In genomic region chr6:30206799-30207618, GRCh38 we compare ENCODE assay signal across 10 cellular contexts. TPM values are rescaled to one million over a fixed set of nuclear protein-coding genes. Genes with fewer than 3 reads are reported as not detected.
DNase-seq lines count a peak whose midpoint lies in the region; ATAC-seq and TF ChIP-seq lines count a peak whose summit lies in the region.
"Had no signal": no experiment of that assay in that cellular context is flagged by ENCODE, and none has a peak within 500 bp of the region (broad histone marks: within the 10 kb centered on the region; RNA-seq: fewer than 3 reads in every experiment).

No MANE protein-coding gene starts in this region.

- peak overlapping the region in 6 of 8 donors; percentile 9 to 93 (median 46) for H3K27ac Mint-ChIP-seq in CD8-positive, alpha-beta memory T cell
- peak overlapping the region; percentile 89 for H3K27ac Mint-ChIP-seq in T-helper 17 cell
- no peak overlapping the region for H3K27ac Mint-ChIP-seq in activated T-helper 1 cell treated with anti-CD3 and anti-CD28 coated beads, Interleukin-12 subunit alpha, Interleukin-12 subunit beta, Interleukin-2, Interleukin-4 antibody, amounts not matched to agents 30 ng/mL and 10 ng/mL and 1 ng/mL, durations not matched to agents 14 hours and 24 hours and 36 hours

- H3K27me3 ChIP-seq in CD8-positive, alpha-beta memory T cell (ENCODE audit: insufficient read depth, low read length, poor library complexity, severe bottlenecking): no peaks in the 10 kb centered on the region
- no peaks in the 10 kb centered on the region for H3K27me3 ChIP-seq in neuronal stem cell (ENCODE audit: control insufficient read depth in 3 of 3, insufficient read depth in 3 of 3, low read depth in 1 of 3, low read length in 3 of 3)

- CTCF ChIA-PET in CD8-positive, alpha-beta memory T cell (lab: Charles Lee): interaction anchor here (1.4 to 1.9 kb wide), 2 partner anchors 12 to 31 kb away, joined by 4 read pairs; no protein-coding TSS in a partner anchor

- H3K4me3 ChIP-seq in CD8-positive, alpha-beta memory T cell (ENCODE audit: low read length): no peak overlapping the region
- no peak overlapping the region for H3K4me3 ChIP-seq in foreskin fibroblast (ENCODE audit: low read depth in 1 of 2, low read length in 2 of 2)
- H3K4me3 ChIP-seq in neuronal stem cell (ENCODE audit: low read length in 2 of 2): no peak overlapping the region

- H3K4me1 ChIP-seq in CD8-positive, alpha-beta memory T cell (ENCODE audit: insufficient read depth, low read length): peaks cover 53% of the 10 kb centered on the region
- peaks cover 13 to 28% of the 10 kb centered on the region in 2 donors for H3K4me1 ChIP-seq in neuronal stem cell (ENCODE audit: control insufficient read depth in 2 of 2, insufficient read depth in 1 of 2, low read depth in 1 of 2, low read length in 2 of 2)

- no peak overlapping the region for H4K91ac ChIP-seq in neuronal stem cell (ENCODE audit: low read depth, low read length, poor library complexity)

- no peaks in the 10 kb centered on the region for H3K9me3 Mint-ChIP-seq in CD8-positive, alpha-beta memory T cell
- no peaks in the 10 kb centered on the region for H3K9me3 Mint-ChIP-seq in activated T-helper 1 cell treated with anti-CD3 and anti-CD28 coated beads, Interleukin-12 subunit alpha, Interleukin-12 subunit beta, Interleukin-2, Interleukin-4 antibody, amounts not matched to agents 30 ng/mL and 10 ng/mL and 1 ng/mL, durations not matched to agents 14 hours and 24 hours and 36 hours

- no peak for ATAC-seq in T-helper 17 cell
- ATAC-seq: HCT116 had no signal

- no peak overlapping the region for H2BK5ac ChIP-seq in neuronal stem cell (ENCODE audit: low read length)

- no peak overlapping the region for H3K9ac ChIP-seq in neuronal stem cell (ENCODE audit: low read depth, low read length, poor library complexity)

- peaks cover 73 to 93% (median 88%) of the 10 kb centered on the region in 3 donors for H3K4me1 Mint-ChIP-seq in CD8-positive, alpha-beta memory T cell
- H3K4me1 Mint-ChIP-seq in T-helper 17 cell: peaks cover 61% of the 10 kb centered on the region
- peaks cover 55% of the 10 kb centered on the region for H3K4me1 Mint-ChIP-seq in activated T-helper 1 cell treated with anti-CD3 and anti-CD28 coated beads, Interleukin-12 subunit alpha, Interleukin-12 subunit beta, Interleukin-2, Interleukin-4 antibody, amounts not matched to agents 30 ng/mL and 10 ng/mL and 1 ng/mL, durations not matched to agents 14 hours and 24 hours and 36 hours (ENCODE audit: low read depth)

- no peak overlapping the region for H2BK15ac ChIP-seq in neuronal stem cell (ENCODE audit: low read length)

- intact Hi-C loops in activated T-helper 1 cell treated with anti-CD3 and anti-CD28 coated beads, Interleukin-12 subunit alpha, Interleukin-12 subunit beta, Interleukin-2, Interleukin-4 antibody, amounts not matched to agents 30 ng/mL and 10 ng/mL and 1 ng/mL, durations not matched to agents 14 hours and 24 hours and 36 hours (cut with micrococcal nuclease): no loop called here

- H3K14ac ChIP-seq in neuronal stem cell (ENCODE audit: low read length): no peak overlapping the region

- H3K18ac ChIP-seq in neuronal stem cell (ENCODE audit: low read length): peak overlapping the region; percentile 16

- H3K27ac ChIP-seq in CD8-positive, alpha-beta memory T cell (ENCODE audit: low read depth, low read length): no peak overlapping the region
- H3K27ac ChIP-seq in neuronal stem cell (replicated peaks; ENCODE audit: low read length): no peak overlapping the region

- peaks cover 0 to 50% (median 9%) of the 10 kb centered on the region in 3 donors for H3K36me3 Mint-ChIP-seq in CD8-positive, alpha-beta memory T cell
- peaks cover 4% of the 10 kb centered on the region for H3K36me3 Mint-ChIP-seq in T-helper 17 cell (ENCODE audit: low read depth)
- peaks cover 39% of the 10 kb centered on the region for H3K36me3 Mint-ChIP-seq in activated T-helper 1 cell treated with anti-CD3 and anti-CD28 coated beads, Interleukin-12 subunit alpha, Interleukin-12 subunit beta, Interleukin-2, Interleukin-4 antibody, amounts not matched to agents 30 ng/mL and 10 ng/mL and 1 ng/mL, durations not matched to agents 14 hours and 24 hours and 36 hours (ENCODE audit: low read depth)

- H4K8ac ChIP-seq in neuronal stem cell (ENCODE audit: low read depth, low read length): no peak overlapping the region

- no peak for DNase-seq in CD8-positive, alpha-beta memory T cell
- DNase-seq in T-helper 17 cell: no peak
- peak; percentile 55 to 68 for DNase-seq in foreskin fibroblast
- DNase-seq in neuronal stem cell (ENCODE audit: low spot score): no peak
- DNase-seq in activated T-helper 1 cell treated with anti-CD3 and anti-CD28 coated beads, Interleukin-12 subunit alpha, Interleukin-12 subunit beta, Interleukin-2, Interleukin-4 antibody, amounts not matched to agents 30 ng/mL and 10 ng/mL and 1 ng/mL, durations not matched to agents 14 hours and 24 hours and 36 hours (ENCODE audit: low spot score): no peak
- no peak for DNase-seq in SHP77 treated with DMSO at 0.1 percent for 48 hours (lab: John Stamatoyannopoulos, UW)
- DNase-seq in activated gamma-delta T cell treated with Interleukin-2 at 50 U/mL for 16 hours: no peak
- no peak for DNase-seq in NCI-H345 (lab: John Stamatoyannopoulos, UW)
- DNase-seq: midbrain had no signal

- no peaks in the 10 kb centered on the region for H3K79me1 ChIP-seq in neuronal stem cell (ENCODE audit: low read depth, low read length)

- no peaks in the 10 kb centered on the region for H3K9me3 ChIP-seq in CD8-positive, alpha-beta memory T cell (ENCODE audit: low read length)
- H3K9me3 ChIP-seq in T-helper 17 cell (ENCODE audit: control insufficient read depth, low read length, poor library complexity, severe bottlenecking) (no peaks in the 10 kb centered on the region), neuronal stem cell (replicated peaks in 1 of 2; ENCODE audit: control insufficient read depth in 2 of 2, insufficient read depth in 1 of 2, low read depth in 1 of 2, low read length in 2 of 2) (no peaks in the 10 kb centered on the region)

- no peaks in the 10 kb centered on the region for H3K36me3 ChIP-seq in CD8-positive, alpha-beta memory T cell (ENCODE audit: insufficient read depth, low read length)
- peaks cover 0 to 52% of the 10 kb centered on the region in 2 donors for H3K36me3 ChIP-seq in neuronal stem cell (replicated peaks in 1 of 2; ENCODE audit: control insufficient read depth in 2 of 2, insufficient read depth in 2 of 2, low read length in 2 of 2)

- no peak overlapping the region for H3K4me2 ChIP-seq in neuronal stem cell (ENCODE audit: insufficient read depth, low read length, poor library complexity, severe bottlenecking)

- TF ChIP-seq CTCF in foreskin fibroblast (IDR thresholded peaks at IDR 0.05; ENCODE audit: low read depth, low read length): no peak

- H3K27me3 Mint-ChIP-seq in CD8-positive, alpha-beta memory T cell: no peaks in the 10 kb centered on the region
- H3K27me3 Mint-ChIP-seq in T-helper 17 cell: no peaks in the 10 kb centered on the region
- H3K27me3 Mint-ChIP-seq in activated T-helper 1 cell treated with anti-CD3 and anti-CD28 coated beads, Interleukin-12 subunit alpha, Interleukin-12 subunit beta, Interleukin-2, Interleukin-4 antibody, amounts not matched to agents 30 ng/mL and 10 ng/mL and 1 ng/mL, durations not matched to agents 14 hours and 24 hours and 36 hours (ENCODE audit: insufficient read depth): no peaks in the 10 kb centered on the region

- WGBS in neuronal stem cell (ENCODE audit: extremely low coverage in 2 of 2, insufficient read length in 2 of 2, insufficient replicate concordance in 1 of 2), 2 donors: no CpG with 5 or more reads among the region's 11 CpGs

- H3K23ac ChIP-seq in neuronal stem cell (ENCODE audit: low read depth, low read length, poor library complexity): no peak overlapping the region

- no peak overlapping the region for H3K4ac ChIP-seq in neuronal stem cell (ENCODE audit: low read length)

- H2AFZ ChIP-seq in neuronal stem cell (ENCODE audit: low read length): no peak overlapping the region

- H3K4me3 Mint-ChIP-seq in CD8-positive, alpha-beta memory T cell: peak overlapping the region in 3 of 7 donors; percentile 9 to 58 (median 24)
- H3K4me3 Mint-ChIP-seq in T-helper 17 cell: peak overlapping the region; percentile 71
- H3K4me3 Mint-ChIP-seq in activated T-helper 1 cell treated with anti-CD3 and anti-CD28 coated beads, Interleukin-12 subunit alpha, Interleukin-12 subunit beta, Interleukin-2, Interleukin-4 antibody, amounts not matched to agents 30 ng/mL and 10 ng/mL and 1 ng/mL, durations not matched to agents 14 hours and 24 hours and 36 hours: no peak overlapping the region

- H2AK5ac ChIP-seq in neuronal stem cell (ENCODE audit: low read depth, low read length): no peak overlapping the region

- POLR2A ChIA-PET in CD8-positive, alpha-beta memory T cell (lab: Charles Lee): interaction anchor here (0.9 kb wide), 1 partner anchor 119 kb away, joined by 3 read pairs; the partner anchor contains the start of gene TRIM39

- H2BK120ac ChIP-seq in neuronal stem cell (ENCODE audit: low read depth, low read length): no peak overlapping the region

- H2BK12ac ChIP-seq in neuronal stem cell (ENCODE audit: low read length): no peak overlapping the region

RNA-seq across cellular contexts. Expression of gene TRIM26, which starts 6.2 kb away (rescaled TPM):
- 100 to 1,000 TPM in 1 of 2 experiments, 10 to 100 TPM in 1; 94.6 to 102 TPM for total RNA-seq in CD8-positive, alpha-beta memory T cell
- polyA plus RNA-seq in CD8-positive, alpha-beta memory T cell: 52.9 TPM
- 10 to 100 TPM; 51.2 to 63.1 TPM for total RNA-seq in T-helper 17 cell
- 8.7 TPM for polyA plus RNA-seq in neuronal stem cell (2013, experiment 1 of 2)
- 8.4 TPM for polyA plus RNA-seq in neuronal stem cell (2013, experiment 2 of 2)
- total RNA-seq in activated T-helper 1 cell treated with anti-CD3 and anti-CD28 coated beads, Interleukin-12 subunit alpha, Interleukin-12 subunit beta, Interleukin-2, Interleukin-4 antibody, amounts not matched to agents 30 ng/mL and 10 ng/mL and 1 ng/mL, durations not matched to agents 14 hours and 24 hours and 36 hours: 61.6 and 64.7 TPM in 2 replicates

RNA-seq across cellular contexts. Expression of gene TRIM15, which starts 43.7 kb away (rescaled TPM):
- not detected for total RNA-seq in CD8-positive, alpha-beta memory T cell
- polyA plus RNA-seq in CD8-positive, alpha-beta memory T cell: not detected
- not detected for total RNA-seq in T-helper 17 cell
- 0.07 TPM for polyA plus RNA-seq in neuronal stem cell (2013, experiment 1 of 2)
- 0.04 TPM for polyA plus RNA-seq in neuronal stem cell (2013, experiment 2 of 2)
- 0.39 and 0.59 TPM in 2 replicates for total RNA-seq in activated T-helper 1 cell treated with anti-CD3 and anti-CD28 coated beads, Interleukin-12 subunit alpha, Interleukin-12 subunit beta, Interleukin-2, Interleukin-4 antibody, amounts not matched to agents 30 ng/mL and 10 ng/mL and 1 ng/mL, durations not matched to agents 14 hours and 24 hours and 36 hours

RNA-seq across cellular contexts. Expression of gene TRIM10, which starts 46.0 kb away (rescaled TPM):
- total RNA-seq in CD8-positive, alpha-beta memory T cell: not detected
- polyA plus RNA-seq in CD8-positive, alpha-beta memory T cell: not detected
- total RNA-seq in T-helper 17 cell: under 1 TPM in 1 of 2 donors, not detected in 1; 0.37 TPM
- not detected for polyA plus RNA-seq in neuronal stem cell (2013, experiment 1 of 2)
- not detected for polyA plus RNA-seq in neuronal stem cell (2013, experiment 2 of 2)
- 0.05 and 0.08 TPM in 2 replicates for total RNA-seq in activated T-helper 1 cell treated with anti-CD3 and anti-CD28 coated beads, Interleukin-12 subunit alpha, Interleukin-12 subunit beta, Interleukin-2, Interleukin-4 antibody, amounts not matched to agents 30 ng/mL and 10 ng/mL and 1 ng/mL, durations not matched to agents 14 hours and 24 hours and 36 hours

Comparison
In these comparisons a context has a peak if more than half of its experiments do, and no peak if none do; other contexts are left out.
1. DNase-seq: peak in foreskin fibroblast (2 of 2); none in CD8-positive, alpha-beta memory T cell (0 of 5), T-helper 17 cell (0 of 3), neuronal stem cell (single experiment), activated T-helper 1 cell treated with anti-CD3 and anti-CD28 coated beads, Interleukin-12 subunit alpha, Interleukin-12 subunit beta, Interleukin-2, Interleukin-4 antibody, amounts not matched to agents 30 ng/mL and 10 ng/mL and 1 ng/mL, durations not matched to agents 14 hours and 24 hours and 36 hours (single experiment), SHP77 treated with DMSO at 0.1 percent for 48 hours (single experiment), activated gamma-delta T cell treated with Interleukin-2 at 50 U/mL for 16 hours (single experiment) and NCI-H345 (single experiment).